Comparison of ENCODE assay signal across 10 cellular contexts in the genomic region with DNA sequence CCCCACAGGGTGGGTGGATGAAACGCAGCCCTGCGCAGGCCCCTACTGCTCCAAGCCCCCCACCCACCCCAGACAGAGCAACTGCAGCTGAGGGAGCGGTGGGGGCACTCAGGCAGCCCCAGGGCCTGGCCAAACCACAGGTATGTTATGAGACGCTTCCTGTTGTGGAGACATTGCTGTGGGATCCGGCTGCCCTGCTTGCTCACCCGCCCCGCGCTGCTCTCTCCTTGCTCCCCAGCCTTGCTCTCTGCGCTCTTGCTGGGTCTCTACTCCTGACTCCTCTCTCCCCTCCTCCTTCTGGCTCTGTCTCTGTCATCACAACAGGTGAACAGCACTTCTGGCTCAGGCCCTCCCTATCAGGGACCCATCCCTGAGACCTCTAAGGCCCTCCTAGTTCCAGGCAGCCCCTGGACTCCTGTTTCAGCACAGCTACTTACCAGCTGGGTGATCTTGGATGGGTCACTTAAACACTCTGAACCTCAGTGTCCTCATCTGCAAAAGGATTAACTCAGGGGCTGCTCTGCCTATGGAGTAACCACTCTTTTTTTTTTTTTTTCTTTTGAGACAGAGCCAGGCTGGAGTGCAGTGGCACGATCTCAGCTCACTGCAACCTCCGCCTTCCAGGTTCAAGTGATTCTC. TPM values are rescaled to one million over a fixed set of nuclear protein-coding genes. Genes with fewer than 3 reads are reported as not detected.
DNase-seq lines count a peak whose midpoint lies in the region; ATAC-seq, FAIRE-seq and TF ChIP-seq lines count a peak whose summit lies in the region.
"Had no signal": no experiment of that assay in that cellular context is flagged by ENCODE, and none has a peak within 500 bp of the region (broad histone marks: within the 10 kb centered on the region; RNA-seq: fewer than 3 reads in every experiment).

No MANE protein-coding gene starts in this region.

- H3K27ac Mint-ChIP-seq in astrocyte (ENCODE audit: unreplicated experiment): peak overlapping the region; percentile 99
- H3K27ac Mint-ChIP-seq in natural killer cell: peak overlapping the region in 1 of 2 donors; percentile 58
- H3K27ac Mint-ChIP-seq: IgD-negative memory B cell had no signal

- H3K4me3 ChIP-seq in astrocyte (ENCODE audit: insufficient read depth, low read depth, low read length): peak overlapping the region; percentile 40
- H3K4me3 ChIP-seq: suprapubic skin had no signal

- H4K20me1 ChIP-seq in astrocyte (ENCODE audit: insufficient read depth, low read length): no peaks in the 10 kb centered on the region

- peaks cover 1% of the 10 kb centered on the region for H3K9me3 Mint-ChIP-seq in astrocyte (ENCODE audit: unreplicated experiment)
- no peaks in the 10 kb centered on the region for H3K9me3 Mint-ChIP-seq in natural killer cell
- H3K9me3 Mint-ChIP-seq: IgD-negative memory B cell had no signal

- DNase-seq in Daoy (ENCODE audit: low read depth) (peak; percentile 95), RPMI7951 (ENCODE audit: low read depth) (peak; percentile 86), astrocyte (ENCODE audit: low read depth) (peak; percentile 84), natural killer cell (no peak), NCI-H82 (lab: John Stamatoyannopoulos, UW) (no peak), midbrain (lab: John Stamatoyannopoulos, UW) (no peak), DMS 273 (lab: John Stamatoyannopoulos, UW; ENCODE audit: unreplicated experiment) (no peak)

- H3K9me3 ChIP-seq in astrocyte (ENCODE audit: insufficient read depth, low read depth, low read length): no peaks in the 10 kb centered on the region
- H3K9me3 ChIP-seq: suprapubic skin had no signal

- H3K9ac ChIP-seq in astrocyte (ENCODE audit: low read length): peak overlapping the region; percentile 64

- TF ChIP-seq CTCF in astrocyte (IDR thresholded peaks at IDR 0.05; ENCODE audit: insufficient read depth, low read depth, low read length) (no peak), natural killer cell (IDR thresholded peaks at IDR 0.05) (no peak)

- H3K4me2 ChIP-seq in astrocyte (ENCODE audit: low read length): peak overlapping the region; percentile 81

- no peaks in the 10 kb centered on the region for H3K27me3 ChIP-seq in astrocyte (ENCODE audit: insufficient read depth, low read length)
- H3K27me3 ChIP-seq: suprapubic skin had no signal

- H3K36me3 Mint-ChIP-seq in astrocyte (ENCODE audit: low read depth, unreplicated experiment) (peaks cover 3% of the 10 kb centered on the region), natural killer cell (no peaks in the 10 kb centered on the region)
- H3K36me3 Mint-ChIP-seq: IgD-negative memory B cell had no signal

- H3K27me3 Mint-ChIP-seq in astrocyte (ENCODE audit: low read depth, unreplicated experiment) (peaks cover 15% of the 10 kb centered on the region), natural killer cell (ENCODE audit: low read depth in 2 of 2) (peaks cover 0 to 3% of the 10 kb centered on the region in 2 donors)
- H3K27me3 Mint-ChIP-seq: IgD-negative memory B cell had no signal

- ATAC-seq in natural killer cell (peak; percentile 36 to 80 (median 66)), HG02840 (IDR thresholded peaks at IDR 0.05; ENCODE audit: low FRiP score, unreplicated experiment) (no peak)

- intact Hi-C loops in natural killer cell (cut with micrococcal nuclease): no loop called here

- H3K27ac ChIP-seq in astrocyte (ENCODE audit: low read depth, low read length): peak overlapping the region; percentile 70
- H3K27ac ChIP-seq: suprapubic skin had no signal

- no peaks in the 10 kb centered on the region for H3K79me2 ChIP-seq in astrocyte (ENCODE audit: insufficient read depth, low read length)

- no peaks in the 10 kb centered on the region for H3K36me3 ChIP-seq in astrocyte (ENCODE audit: insufficient read depth, low read length)
- H3K36me3 ChIP-seq: suprapubic skin had no signal

- H3K4me3 Mint-ChIP-seq in astrocyte (ENCODE audit: unreplicated experiment): peak overlapping the region; percentile 74
- no peak overlapping the region for H3K4me3 Mint-ChIP-seq in natural killer cell
- H3K4me3 Mint-ChIP-seq: IgD-negative memory B cell had no signal

- peak; percentile 55 for FAIRE-seq in astrocyte (lab: Jason Lieb, UNC)

- H3K4me1 ChIP-seq in astrocyte (ENCODE audit: insufficient read depth, low read length): peaks cover 23% of the 10 kb centered on the region

- peaks cover 30% of the 10 kb centered on the region for H3K4me1 Mint-ChIP-seq in astrocyte (ENCODE audit: low read depth, unreplicated experiment)
- peaks cover 5 to 12% of the 10 kb centered on the region in 2 donors for H3K4me1 Mint-ChIP-seq in natural killer cell
- H3K4me1 Mint-ChIP-seq: IgD-negative memory B cell had no signal

- H2AFZ ChIP-seq in astrocyte (ENCODE audit: low read depth, low read length): peak overlapping the region; percentile 74

RNA-seq across cellular contexts. Expression of a gene that starts 15.9 kb away (rescaled TPM):
- 2.2 and 3.7 TPM in 2 replicates for total RNA-seq in Daoy (2014; rRNA removed; shearing (Covaris generic))
- 0.88 and 0.96 TPM in 2 replicates for total RNA-seq in RPMI7951 (2014; rRNA removed; shearing (Covaris generic))
- total RNA-seq in astrocyte (3.4 and 10.8 TPM in 2 replicates), natural killer cell (under 1 TPM; 0.09 to 0.20 (median 0.14) TPM)

RNA-seq across cellular contexts. Expression of a gene that starts 20.5 kb away (rescaled TPM):
- 116 and 118 TPM in 2 replicates for total RNA-seq in Daoy (2014; rRNA removed; shearing (Covaris generic))
- total RNA-seq in RPMI7951 (2014; rRNA removed; shearing (Covaris generic)): 53.9 and 65.9 TPM in 2 replicates
- total RNA-seq in astrocyte (28.7 and 32.2 TPM in 2 replicates), natural killer cell (10 to 100 TPM in 2 of 3 donors, 1 to 10 TPM in 1; 9.6 to 15.9 (median 12.4) TPM)

RNA-seq across cellular contexts. Expression of a gene that starts 25.3 kb away (rescaled TPM):
- not detected in 2 replicates for total RNA-seq in Daoy (2014; rRNA removed; shearing (Covaris generic))
- total RNA-seq in RPMI7951 (2014; rRNA removed; shearing (Covaris generic)): 0.20 TPM in 1 of 2 replicates, not detected in the other
- total RNA-seq in astrocyte (0.38 and 0.39 TPM in 2 replicates), natural killer cell (under 1 TPM in 2 of 3 donors, not detected in 1; 0.24 to 0.35 TPM)

RNA-seq across cellular contexts. Expression of a gene that starts 40.1 kb away (rescaled TPM):
- 129 and 141 TPM in 2 replicates for total RNA-seq in Daoy (2014; rRNA removed; shearing (Covaris generic))
- total RNA-seq in RPMI7951 (2014; rRNA removed; shearing (Covaris generic)): 78.2 and 125 TPM in 2 replicates
- total RNA-seq in astrocyte (87.1 and 87.6 TPM in 2 replicates), natural killer cell (10 to 100 TPM; 28.0 to 34.7 (median 34.3) TPM)

RNA-seq across cellular contexts. Expression of a gene that starts 46.8 kb away (rescaled TPM):
- 183 and 236 TPM in 2 replicates for total RNA-seq in Daoy (2014; rRNA removed; shearing (Covaris generic))
- total RNA-seq in RPMI7951 (2014; rRNA removed; shearing (Covaris generic)): 82.4 and 107 TPM in 2 replicates
- total RNA-seq in astrocyte (259 and 271 TPM in 2 replicates), natural killer cell (100 to 1,000 TPM; 213 to 232 (median 230) TPM)

Comparison
In these comparisons a context has a peak if more than half of its experiments do, and no peak if none do; other contexts are left out.
1. DNase-seq: peak in Daoy (single experiment), RPMI7951 (single experiment) and astrocyte (single experiment); none in natural killer cell (single experiment), NCI-H82 (single experiment), midbrain (single experiment) and DMS 273 (single experiment).